In genomic region chr19:35868823-35869326, GRCh38 we compare ENCODE assay signal across 9 cellular contexts. TPM values are rescaled to one million over a fixed set of nuclear protein-coding genes. Genes with fewer than 3 reads are reported as not detected.
DNase-seq lines count a peak whose midpoint lies in the region; ATAC-seq and TF ChIP-seq lines count a peak whose summit lies in the region.
"Had no signal": no experiment of that assay in that cellular context is flagged by ENCODE, and none has a peak within 500 bp of the region (broad histone marks: within the 10 kb centered on the region; RNA-seq: fewer than 3 reads in every experiment).

No MANE protein-coding gene starts in this region.

- H2AFZ ChIP-seq in Karpas-422 (ENCODE audit: low read length) (0 out of 2 replicates have a peak overlapping the region, but pooled peaks have one; percentile 21), neuron (ENCODE audit: low read depth, low read length) (no peak overlapping the region)

- H3K9me2 ChIP-seq in Karpas-422 (replicated peaks; ENCODE audit: insufficient read depth, low read length), result no peaks in the 10 kb centered on the region

- no peaks in the 10 kb centered on the region for H3K79me2 ChIP-seq in Karpas-422 (ENCODE audit: low read length)

- DNase-seq in Karpas-422, result no peak
- DNase-seq in coronary artery (ENCODE audit: low spot score), result no peak
- no peak for DNase-seq in NCI-H82 treated with DMSO at 0.1 percent for 48 hours (lab: John Stamatoyannopoulos, UW; ENCODE audit: unreplicated experiment)

- H3K36me3 ChIP-seq in BLaER1 (no peaks in the 10 kb centered on the region), Karpas-422 (ENCODE audit: insufficient read depth, low read length) (no peaks in the 10 kb centered on the region), neuron (ENCODE audit: insufficient read depth, low read length) (peaks cover 20% of the 10 kb centered on the region)

- no peak for TF ChIP-seq CTCF in coronary artery (IDR thresholded peaks at IDR 0.05)

- peaks cover 59% of the 10 kb centered on the region for H3K27me3 ChIP-seq in BLaER1
- no peaks in the 10 kb centered on the region for H3K27me3 ChIP-seq in Karpas-422 (ENCODE audit: low read length)
- no peaks in the 10 kb centered on the region for H3K27me3 ChIP-seq in neuron (ENCODE audit: insufficient read depth, low read length)

- H3K4me1 ChIP-seq in BLaER1 (peaks cover 14% of the 10 kb centered on the region), Karpas-422 (ENCODE audit: low read length) (peaks cover 21% of the 10 kb centered on the region), neuron (ENCODE audit: insufficient read depth, low read length) (peaks cover 14% of the 10 kb centered on the region)

- H3K9ac ChIP-seq in BLaER1, result no peak overlapping the region
- H3K9ac ChIP-seq in Karpas-422 (ENCODE audit: low read length), result peak overlapping the region; percentile 64

- no peak for ATAC-seq in HG02623 (IDR thresholded peaks at IDR 0.05; ENCODE audit: unreplicated experiment)
- ATAC-seq in HG03439 (IDR thresholded peaks at IDR 0.05; ENCODE audit: unreplicated experiment), result no peak
- no peak for ATAC-seq in GM19351 (IDR thresholded peaks at IDR 0.05; ENCODE audit: unreplicated experiment)

- H3K9me3 ChIP-seq in BLaER1 (no peaks in the 10 kb centered on the region), Karpas-422 (ENCODE audit: low read length) (no peaks in the 10 kb centered on the region), neuron (ENCODE audit: low read length) (no peaks in the 10 kb centered on the region)

- H3K27ac ChIP-seq in BLaER1 (no peak overlapping the region), Karpas-422 (ENCODE audit: low read length) (no peak overlapping the region), coronary artery (peak overlapping the region in 1 of 2 donors; percentile 16)

- H4K20me1 ChIP-seq in BLaER1, result peaks cover 9% of the 10 kb centered on the region; the same call in 1 of the 2 replicates
- no peaks in the 10 kb centered on the region for H4K20me1 ChIP-seq in Karpas-422 (ENCODE audit: insufficient read depth, low read depth, low read length)

- H3K4me3 ChIP-seq in BLaER1 (peak overlapping the region; percentile 63), Karpas-422 (ENCODE audit: low read length) (peak overlapping the region; percentile 68), coronary artery (peak overlapping the region; percentile 75), neuron (ENCODE audit: low read length) (peak overlapping the region; percentile 72)

- peak overlapping the region; percentile 86 for H3K4me2 ChIP-seq in BLaER1
- H3K4me2 ChIP-seq in Karpas-422 (ENCODE audit: low read depth, low read length, poor library complexity, severe bottlenecking), result peak overlapping the region; percentile 91

RNA-seq across cellular contexts. Expression of gene APLP1, which starts 0.5 kb away (rescaled TPM):
- total RNA-seq in Karpas-422 (2014; rRNA removed; shearing (Covaris generic); ENCODE audit: low replicate concordance), result 9.9 and 23.8 TPM in 2 replicates

RNA-seq across cellular contexts. Expression of gene KIRREL2, which starts 12.2 kb away (rescaled TPM):
- total RNA-seq in Karpas-422 (2014; rRNA removed; shearing (Covaris generic); ENCODE audit: low replicate concordance), result 0.07 TPM in 1 of 2 replicates, not detected in the other

RNA-seq across cellular contexts. Expression of gene NPHS1, which starts 16.6 kb away (rescaled TPM):
- total RNA-seq in Karpas-422 (2014; rRNA removed; shearing (Covaris generic); ENCODE audit: low replicate concordance), result not detected in 2 replicates
- total RNA-seq: NCI-H460 had no signal

RNA-seq across cellular contexts. Expression of gene NFKBID, which starts 31.5 kb away (rescaled TPM):
- total RNA-seq in Karpas-422 (2014; rRNA removed; shearing (Covaris generic); ENCODE audit: low replicate concordance), result 7.2 and 17.1 TPM in 2 replicates

RNA-seq across cellular contexts. Expression of gene HCST, which starts 33.5 kb away (rescaled TPM):
- 12.2 and 18.8 TPM in 2 replicates for total RNA-seq in Karpas-422 (2014; rRNA removed; shearing (Covaris generic); ENCODE audit: low replicate concordance)
- total RNA-seq: NCI-H460 had no signal
